In genomic region chr12:113002155-113002554, GRCh38 we compare ENCODE assay signal across 24 cellular contexts. TPM values are rescaled to one million over a fixed set of nuclear protein-coding genes. Genes with fewer than 3 reads are reported as not detected.
A peak's percentile ranks its signal among the peaks of the same experiment; 100 is the strongest.
DNase-seq lines count a peak whose midpoint lies in the region; ATAC-seq, FAIRE-seq and TF ChIP-seq lines count a peak whose summit lies in the region.
"Had no signal": no experiment of that assay in that cellular context is flagged by ENCODE, and none has a peak within 500 bp of the region (broad histone marks: within the 10 kb centered on the region; RNA-seq: fewer than 3 reads in every experiment).

No MANE protein-coding gene starts in this region.

- H3K4me1 ChIP-seq in small intestine (ENCODE audit: control insufficient read depth in 2 of 2, insufficient read depth in 1 of 2, low read depth in 1 of 2, low read length in 1 of 2), result no peaks in the 10 kb centered on the region
- H3K4me1 ChIP-seq: psoas muscle, thyroid gland had no signal

- H3K27me3 Mint-ChIP-seq in naive thymus-derived CD8-positive, alpha-beta T cell, result no peaks in the 10 kb centered on the region
- H3K27me3 Mint-ChIP-seq in activated naive CD8-positive, alpha-beta T cell treated with anti-CD3 and anti-CD28 coated beads for 36 hours, result no peaks in the 10 kb centered on the region
- H3K27me3 Mint-ChIP-seq: activated CD8-positive, alpha-beta memory T cell treated with anti-CD3 and anti-CD28 coated beads, Interleukin-2, amount 10 ng/mL, durations not matched to agents 7 days and 5 days; CD4-positive, alpha-beta T cell; memory B cell; stimulated activated memory B cell treated with anti-CD40 and anti-IgM and Interleukin-4, amounts not matched to agents 10 μg/mL and 1 μg/mL and 100 μg/mL, for 72 hours had no signal

- POLR2A ChIA-PET in naive thymus-derived CD8-positive, alpha-beta T cell (lab: Charles Lee), result no interaction called here

- H3K9me3 ChIP-seq in small intestine (ENCODE audit: control insufficient read depth, low read depth), result no peaks in the 10 kb centered on the region
- H3K9me3 ChIP-seq: thyroid gland had no signal

- no peaks in the 10 kb centered on the region for H3K27me3 ChIP-seq in small intestine (ENCODE audit: control insufficient read depth in 2 of 2, insufficient read depth in 2 of 2, low read length in 2 of 2)
- H3K27me3 ChIP-seq: thyroid gland had no signal

- peaks cover 0 to 14% (median 6%) of the 10 kb centered on the region in 4 donors for H3K4me1 Mint-ChIP-seq in naive thymus-derived CD8-positive, alpha-beta T cell
- H3K4me1 Mint-ChIP-seq in activated naive CD8-positive, alpha-beta T cell treated with anti-CD3 and anti-CD28 coated beads for 36 hours, result no peaks in the 10 kb centered on the region
- H3K4me1 Mint-ChIP-seq: activated CD8-positive, alpha-beta memory T cell treated with anti-CD3 and anti-CD28 coated beads, Interleukin-2, amount 10 ng/mL, durations not matched to agents 7 days and 5 days; nephron progenitor cell had no signal

- peak; percentile 15 for TF ChIP-seq CTCF in fibroblast of the aortic adventitia (IDR thresholded peaks at IDR 0.05; ENCODE audit: insufficient read depth, low read length)

- H3K27ac ChIP-seq in small intestine (ENCODE audit: low read depth in 1 of 2, low read length in 1 of 2), result no peak overlapping the region
- H3K27ac ChIP-seq: psoas muscle, SK-N-MC, thyroid gland had no signal

- 54 to 73% (median 64%) methylated on average over 4 of the region's 4 CpGs for WGBS in small intestine, 3 donors

- FAIRE-seq in small intestine (lab: Jason Lieb, UNC), result no peak
- FAIRE-seq: GM18507 had no signal

- H3K36me3 ChIP-seq in small intestine (ENCODE audit: control insufficient read depth in 2 of 2, insufficient read depth in 2 of 2, low read length in 2 of 2), result peaks cover 4 to 14% of the 10 kb centered on the region in 2 donors

- no peak overlapping the region for H3K4me3 ChIP-seq in fibroblast of the aortic adventitia (ENCODE audit: low read depth, low read length)
- H3K4me3 ChIP-seq in small intestine (ENCODE audit: low read depth in 1 of 2, low read length in 2 of 2), result no peak overlapping the region
- H3K4me3 ChIP-seq: psoas muscle, SK-N-MC, thyroid gland had no signal

- peaks cover 20 to 92% (median 64%) of the 10 kb centered on the region in 3 donors for H3K36me3 Mint-ChIP-seq in naive thymus-derived CD8-positive, alpha-beta T cell
- H3K36me3 Mint-ChIP-seq in activated naive CD8-positive, alpha-beta T cell treated with anti-CD3 and anti-CD28 coated beads for 36 hours, result peaks cover 45% of the 10 kb centered on the region

- H3K27ac Mint-ChIP-seq in naive thymus-derived CD8-positive, alpha-beta T cell, result peak overlapping the region in 1 of 10 donors; percentile 80
- H3K27ac Mint-ChIP-seq in activated naive CD8-positive, alpha-beta T cell treated with anti-CD3 and anti-CD28 coated beads for 36 hours, result no peak overlapping the region
- H3K27ac Mint-ChIP-seq: activated CD8-positive, alpha-beta memory T cell treated with anti-CD3 and anti-CD28 coated beads, Interleukin-2, amount 10 ng/mL, durations not matched to agents 7 days and 5 days; activated T-helper 2 cell treated with anti-CD3 and anti-CD28 coated beads, Interferon-gamma antibody, Interleukin-2, Interleukin-4, amounts not matched to agents 10 μg/mL and 5 μg/mL and 100 μg/mL, durations not matched to agents 14 hours and 24 hours and 36 hours; CD4-positive, alpha-beta T cell; memory B cell; nephron progenitor cell; stimulated activated memory B cell treated with anti-CD40 and anti-IgM and Interleukin-4, amounts not matched to agents 10 μg/mL and 1 μg/mL and 100 μg/mL, for 72 hours had no signal

- peaks cover 0 to 4% (median 0%) of the 10 kb centered on the region in 9 donors for H3K9me3 Mint-ChIP-seq in naive thymus-derived CD8-positive, alpha-beta T cell
- no peaks in the 10 kb centered on the region for H3K9me3 Mint-ChIP-seq in activated naive CD8-positive, alpha-beta T cell treated with anti-CD3 and anti-CD28 coated beads for 36 hours
- H3K9me3 Mint-ChIP-seq: activated T-helper 2 cell treated with anti-CD3 and anti-CD28 coated beads, Interferon-gamma antibody, Interleukin-2, Interleukin-4, amounts not matched to agents 10 μg/mL and 5 μg/mL and 100 μg/mL, durations not matched to agents 14 hours and 24 hours and 36 hours; CD4-positive, alpha-beta T cell; memory B cell had no signal

- DNase-seq in NCI-H82 (lab: John Stamatoyannopoulos, UW) (peak; percentile 5), NCI-H82 treated with DMSO at 0.1 percent for 48 hours (lab: John Stamatoyannopoulos, UW; ENCODE audit: unreplicated experiment) (no peak), RPMI8226 (peak; percentile 24), fibroblast of the aortic adventitia (ENCODE audit: low read depth) (no peak), small intestine (peak; percentile 12), medulla oblongata (ENCODE audit: extremely low spot score) (no peak)
- DNase-seq in naive thymus-derived CD8-positive, alpha-beta T cell, result no peak
- DNase-seq in activated naive CD8-positive, alpha-beta T cell treated with anti-CD3 and anti-CD28 coated beads for 36 hours, result no peak
- DNase-seq: activated CD4-positive, CD25-positive, alpha-beta regulatory T cell treated with anti-CD3 and anti-CD28 coated beads, Interleukin-2, amount 50 U/mL, for 72 hours; activated CD8-positive, alpha-beta memory T cell treated with anti-CD3 and anti-CD28 coated beads, Interleukin-2, amount 10 ng/mL, durations not matched to agents 7 days and 5 days; CD4-positive, alpha-beta T cell; GOT3; NCI-H1105 treated with DMSO at 0.1 percent for 48 hours; NCI-H748 treated with DMSO at 0.1 percent for 48 hours; nephron progenitor cell; psoas muscle; T-helper 9 cell; thyroid gland had no signal

- H3K4me3 Mint-ChIP-seq in naive thymus-derived CD8-positive, alpha-beta T cell, result no peak overlapping the region
- no peak overlapping the region for H3K4me3 Mint-ChIP-seq in activated naive CD8-positive, alpha-beta T cell treated with anti-CD3 and anti-CD28 coated beads for 36 hours
- H3K4me3 Mint-ChIP-seq: activated CD8-positive, alpha-beta memory T cell treated with anti-CD3 and anti-CD28 coated beads, Interleukin-2, amount 10 ng/mL, durations not matched to agents 7 days and 5 days; CD4-positive, alpha-beta T cell; memory B cell; nephron progenitor cell; stimulated activated memory B cell treated with anti-CD40 and anti-IgM and Interleukin-4, amounts not matched to agents 10 μg/mL and 1 μg/mL and 100 μg/mL, for 72 hours had no signal

- no peak for ATAC-seq in naive thymus-derived CD8-positive, alpha-beta T cell
- ATAC-seq: activated CD8-positive, alpha-beta memory T cell treated with anti-CD3 and anti-CD28 coated beads, Interleukin-2, amount 10 ng/mL, durations not matched to agents 7 days and 5 days; psoas muscle; stimulated activated memory B cell treated with anti-CD40 and anti-IgM and Interleukin-4, amounts not matched to agents 10 μg/mL and 1 μg/mL and 100 μg/mL, for 72 hours had no signal

RNA-seq across cellular contexts. Expression of gene OAS2, which starts 23.8 kb away (rescaled TPM):
- 2.0 and 3.7 TPM in 2 replicates for total RNA-seq in fibroblast of the aortic adventitia (ENCODE audit: low replicate concordance)
- 1 to 10 TPM; 2.7 to 7.7 (median 2.7) TPM for polyA plus RNA-seq in small intestine
- total RNA-seq in naive thymus-derived CD8-positive, alpha-beta T cell, result 10 to 100 TPM; 40.9 to 42.8 TPM
- 10 to 100 TPM; 25.6 to 47.9 (median 25.8) TPM for polyA plus RNA-seq in naive thymus-derived CD8-positive, alpha-beta T cell
- 100 to 1,000 TPM; 122 TPM for total RNA-seq in activated naive CD8-positive, alpha-beta T cell treated with anti-CD3 and anti-CD28 coated beads for 36 hours

RNA-seq across cellular contexts. Expression of gene DTX1, which starts 54.4 kb away (rescaled TPM):
- total RNA-seq in fibroblast of the aortic adventitia (ENCODE audit: low replicate concordance), result 0.16 TPM in 1 of 2 replicates, not detected in the other
- polyA plus RNA-seq in small intestine, result 1 to 10 TPM in 2 of 3 donors, under 1 TPM in 1; 0.45 to 4.8 (median 4.3) TPM
- total RNA-seq in naive thymus-derived CD8-positive, alpha-beta T cell, result 1 to 10 TPM; 2.8 to 4.1 TPM
- 1 to 10 TPM in 1 of 3 donors, under 1 TPM in 2; 0.09 to 1.5 (median 0.48) TPM for polyA plus RNA-seq in naive thymus-derived CD8-positive, alpha-beta T cell
- total RNA-seq in activated naive CD8-positive, alpha-beta T cell treated with anti-CD3 and anti-CD28 coated beads for 36 hours, result 1 to 10 TPM; 1.1 TPM
- total RNA-seq: fibroblast of lung had no signal
- polyA plus RNA-seq: fibroblast of lung had no signal

Comparison
In these comparisons a context has a peak if more than half of its experiments do, and no peak if none do; other contexts are left out.
1. DNase-seq: peak in NCI-H82 (single experiment), RPMI8226 (single experiment) and small intestine (single experiment); none in NCI-H82 treated with DMSO at 0.1 percent for 48 hours (single experiment), fibroblast of the aortic adventitia (single experiment), medulla oblongata (single experiment), naive thymus-derived CD8-positive, alpha-beta T cell (0 of 10) and activated naive CD8-positive, alpha-beta T cell treated with anti-CD3 and anti-CD28 coated beads for 36 hours (single experiment).